ENCODE assay signal across 6 cellular contexts in the genomic region with DNA sequence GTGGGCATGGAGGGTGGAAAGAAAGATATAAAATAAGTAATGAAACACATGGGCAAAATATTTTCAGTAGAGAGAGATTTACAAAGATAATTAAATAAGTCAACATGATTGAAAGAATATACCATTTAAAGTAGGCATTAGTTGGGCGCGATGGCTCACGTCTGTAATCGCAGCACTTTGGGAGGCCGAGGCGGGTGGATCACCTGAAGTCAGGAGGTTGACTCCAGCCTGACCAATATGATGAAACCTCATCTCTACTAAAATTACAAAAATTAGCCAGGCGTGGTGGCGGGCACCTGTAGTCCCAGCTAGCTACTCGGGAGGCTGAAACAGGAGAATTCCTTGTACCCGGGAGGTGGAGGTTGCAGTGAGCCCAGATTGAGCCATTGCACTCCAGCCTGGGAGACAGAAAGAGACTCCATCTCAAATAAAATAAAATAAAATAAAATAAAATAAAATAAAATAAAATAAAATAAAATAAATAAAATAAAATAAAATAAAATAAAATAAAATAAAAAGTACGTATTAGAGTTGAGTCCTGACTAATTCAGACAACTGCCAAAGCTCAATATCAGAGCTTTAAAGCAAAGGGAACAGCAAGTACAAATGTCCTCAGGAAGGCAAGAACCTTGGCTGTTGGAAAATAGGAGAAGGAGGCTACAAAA. TPM values are rescaled to one million over a fixed set of nuclear protein-coding genes. Genes with fewer than 3 reads are reported as not detected.
"Had no signal": no experiment of that assay in that cellular context is flagged by ENCODE, and none has a peak within 500 bp of the region (broad histone marks: within the 10 kb centered on the region; RNA-seq: fewer than 3 reads in every experiment).

No MANE protein-coding gene starts in this region.

RNA-seq across cellular contexts. Expression of gene TYRP1, which starts 15.6 kb away (rescaled TPM):
- total RNA-seq: kidney epithelial cell; left lobe of liver; mammary epithelial cell; mesenteric fat pad; myocyte; naive thymus-derived CD4-positive, alpha-beta T cell had no signal
